ENCODE assay signal across 26 cellular contexts in the genomic region with DNA sequence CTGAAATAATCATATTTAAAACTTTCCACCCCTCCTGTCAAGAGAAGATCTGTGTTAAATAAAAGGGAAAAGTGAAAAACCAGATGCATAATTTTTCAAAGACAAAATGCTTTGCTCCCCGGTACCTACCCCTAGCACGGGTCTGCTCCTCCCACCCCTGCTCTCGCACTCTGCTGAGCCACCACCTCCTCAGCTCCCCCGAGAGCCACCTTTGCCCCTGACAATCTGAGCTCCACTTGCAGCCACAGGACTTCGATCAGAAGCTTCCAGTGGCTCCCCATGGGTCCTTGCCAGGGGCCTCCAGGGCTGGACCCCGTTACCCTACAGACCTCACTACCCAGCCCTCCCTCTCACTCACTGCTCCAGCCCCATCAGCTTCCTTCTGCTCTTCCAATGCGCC.
A peak's percentile ranks its signal among the peaks of the same experiment; 100 is the strongest.
DNase-seq lines count a peak whose midpoint lies in the region; ATAC-seq and TF ChIP-seq lines count a peak whose summit lies in the region.
"Had no signal": no experiment of that assay in that cellular context is flagged by ENCODE, and none has a peak within 500 bp of the region (broad histone marks: within the 10 kb centered on the region; RNA-seq: fewer than 3 reads in every experiment).

No MANE protein-coding gene starts in this region.

- H3K4me1 Mint-ChIP-seq in H9 (peaks cover 4% of the 10 kb centered on the region in 2 experiments; a peak in 2 of 4 replicates), T-helper 17 cell (peaks cover 30% of the 10 kb centered on the region), endodermal cell (no peaks in the 10 kb centered on the region)
- peaks cover 41% of the 10 kb centered on the region for H3K4me1 Mint-ChIP-seq in stimulated activated effector memory CD8-positive, alpha-beta T cell treated with anti-CD3 and anti-CD28 coated beads, Interleukin-12 subunit alpha, Interleukin-12 subunit beta, amount 100 ng/mL, for 72 hours

- H3K27ac Mint-ChIP-seq in H9 (no peak overlapping the region), T-helper 17 cell (peak overlapping the region; percentile 84), endodermal cell (no peak overlapping the region)
- H3K27ac Mint-ChIP-seq in stimulated activated effector memory CD8-positive, alpha-beta T cell treated with anti-CD3 and anti-CD28 coated beads, Interleukin-12 subunit alpha, Interleukin-12 subunit beta, amount 100 ng/mL, for 72 hours = peak overlapping the region; percentile 77

- H3K36me3 Mint-ChIP-seq in H9 (ENCODE audit: insufficient read depth in 1 of 3, low read depth in 3 of 3) (peaks cover 0 to 14% (median 10%) of the 10 kb centered on the region in 3 experiments; a peak in 6 of 7 replicates), T-helper 17 cell (ENCODE audit: low read depth) (peaks cover 34% of the 10 kb centered on the region), endodermal cell (ENCODE audit: low read depth) (peaks cover 85% of the 10 kb centered on the region)
- H3K36me3 Mint-ChIP-seq in stimulated activated effector memory CD8-positive, alpha-beta T cell treated with anti-CD3 and anti-CD28 coated beads, Interleukin-12 subunit alpha, Interleukin-12 subunit beta, amount 100 ng/mL, for 72 hours = peaks cover 99% of the 10 kb centered on the region

- TF ChIP-seq CTCF in H9 (conservative IDR thresholded peaks at IDR 0.05) (no peak), dorsolateral prefrontal cortex (IDR thresholded peaks at IDR 0.05 in 54 of 56, conservative IDR thresholded peaks at IDR 0.05 in 2 of 56; ENCODE audit: low read depth in 1 of 56, partially characterized antibody in 56 of 56) (no peak), endodermal cell (conservative IDR thresholded peaks at IDR 0.05) (no peak), SK-N-SH (IDR thresholded peaks at IDR 0.05) (no peak)

- H3K27me3 ChIP-seq in H9 (ENCODE audit: insufficient read depth, low read length) (no peaks in the 10 kb centered on the region), dorsolateral prefrontal cortex (no peaks in the 10 kb centered on the region), endodermal cell (ENCODE audit: control insufficient read depth, insufficient read depth, low read length, poor library complexity, severe bottlenecking) (no peaks in the 10 kb centered on the region), SK-N-SH (ENCODE audit: insufficient read depth) (no peaks in the 10 kb centered on the region)
- H3K27me3 ChIP-seq: breast epithelium, right atrium auricular region, stomach, transverse colon had no signal

- peak; percentile 12 for DNase-seq in H9
- DNase-seq in T-helper 17 cell = no peak
- DNase-seq in dorsolateral prefrontal cortex = no peak
- no peak for DNase-seq in stimulated activated effector memory CD8-positive, alpha-beta T cell treated with anti-CD3 and anti-CD28 coated beads, Interleukin-12 subunit alpha, Interleukin-12 subunit beta, amount 100 ng/mL, for 72 hours (ENCODE audit: low spot score in 2 of 2)
- no peak for DNase-seq in endodermal cell
- no peak for DNase-seq in OCI-M2 (lab: John Stamatoyannopoulos, UW; ENCODE audit: unreplicated experiment)
- DNase-seq in SK-N-SH = no peak
- DNase-seq: activated CD4-positive, alpha-beta T cell treated with anti-CD3 and anti-CD28 coated beads for 4 hours; activated naive CD4-positive, alpha-beta T cell treated with anti-CD3 and anti-CD28 coated beads, Interleukin-2, amount 50 U/mL, for 16 hours; DMS79; effector CD8-positive, alpha-beta T cell; KG1; left ventricle myocardium inferior; NCI-H1105 treated with DMSO at 0.1 percent for 48 hours; NCI-H2029; NCI-H524 treated with DMSO at 0.1 percent for 48 hours; NK-92 treated with Interleukin-12 subunit alpha and Interleukin-12 subunit beta, amount 100 ng/mL, for 24 hours; Right ventricle myocardium superior; stimulated activated CD4-positive, alpha-beta T cell treated with anti-CD3 and anti-CD28 coated beads, Interleukin-2, amount 100 ng/mL, for 24 hours; T1000; transverse colon; WERI-Rb-1 had no signal

- H3K79me2 ChIP-seq in H9 (ENCODE audit: insufficient read depth, low read length) (no peaks in the 10 kb centered on the region), SK-N-SH (ENCODE audit: insufficient read depth) (no peaks in the 10 kb centered on the region)

- no peak overlapping the region for H3K14ac ChIP-seq in H9 (ENCODE audit: insufficient read depth, low read length)

- H3K4ac ChIP-seq in H9 (ENCODE audit: low read depth, low read length) = no peak overlapping the region

- no peak overlapping the region for H2BK12ac ChIP-seq in H9 (ENCODE audit: insufficient read length, low read depth, low read length)

- no peak for TF ChIP-seq RAD21 in SK-N-SH (IDR thresholded peaks at IDR 0.05; ENCODE audit: low read length)

- no peak overlapping the region for H3T11ph ChIP-seq in H9 (ENCODE audit: low read length)

- WGBS in H9 (ENCODE audit: extremely low coverage, insufficient read length, low lambda C conversion rate) = no CpG with 5 or more reads among the region's 7 CpGs
- 95 to 97% methylated on average over 6 to 7 of the region's 7 CpGs for WGBS in endodermal cell (ENCODE audit: insufficient coverage in 1 of 2, insufficient read length in 1 of 2), 2 experiments
- 78% methylated on average over 7 of the region's 7 CpGs for WGBS in SK-N-SH (ENCODE audit: low lambda C conversion rate)

- no peak overlapping the region for H2BK20ac ChIP-seq in H9 (ENCODE audit: low read depth, low read length, poor library complexity, severe bottlenecking)

- no peaks in the 10 kb centered on the region for H3K4me1 ChIP-seq in H9 (ENCODE audit: insufficient read depth, low read length)
- no peaks in the 10 kb centered on the region for H3K4me1 ChIP-seq in endodermal cell (ENCODE audit: control insufficient read depth, insufficient read depth, low read length)
- no peaks in the 10 kb centered on the region for H3K4me1 ChIP-seq in SK-N-SH (ENCODE audit: control insufficient read depth in 1 of 2, insufficient read depth in 2 of 2, low read depth in 1 of 2, low read length in 1 of 2)
- H3K4me1 ChIP-seq: breast epithelium, right atrium auricular region, transverse colon had no signal

- no peaks in the 10 kb centered on the region for H3K23me2 ChIP-seq in H9 (ENCODE audit: insufficient read length, low read depth, low read length, poor library complexity, severe bottlenecking)

- H3K9ac ChIP-seq in H9 (ENCODE audit: extremely low read depth, insufficient read length, low read length) = no peak overlapping the region
- H3K9ac ChIP-seq in endodermal cell (ENCODE audit: extremely low read depth, low read length, poor library complexity, severe bottlenecking) = no peak overlapping the region
- no peak overlapping the region for H3K9ac ChIP-seq in SK-N-SH

- no peak overlapping the region for H4K91ac ChIP-seq in H9 (ENCODE audit: insufficient read length, low read depth, low read length)

- no peak overlapping the region for H2AK5ac ChIP-seq in H9 (ENCODE audit: insufficient read length, low read length)

- H2AFZ ChIP-seq in H9 (ENCODE audit: low read length) (no peak overlapping the region), SK-N-SH (ENCODE audit: low read depth) (no peak overlapping the region)

- H3K56ac ChIP-seq in H9 (ENCODE audit: insufficient read length, low read depth, low read length) = no peak overlapping the region

- peaks cover 4 to 7% of the 10 kb centered on the region in 2 experiments; a peak in 3 of 5 replicates for H3K9me3 Mint-ChIP-seq in H9
- H3K9me3 Mint-ChIP-seq in stimulated activated effector memory CD8-positive, alpha-beta T cell treated with anti-CD3 and anti-CD28 coated beads, Interleukin-12 subunit alpha, Interleukin-12 subunit beta, amount 100 ng/mL, for 72 hours = no peaks in the 10 kb centered on the region
- H3K9me3 Mint-ChIP-seq in endodermal cell = peaks cover 8% of the 10 kb centered on the region

- H4K20me1 ChIP-seq in H9 (ENCODE audit: control insufficient read depth, insufficient read depth, insufficient read length) (peaks cover 2% of the 10 kb centered on the region), SK-N-SH (ENCODE audit: insufficient read depth) (no peaks in the 10 kb centered on the region)

- H3K9me2 ChIP-seq in SK-N-SH = no peaks in the 10 kb centered on the region

- no peaks in the 10 kb centered on the region for H3F3A ChIP-seq in SK-N-SH (replicated peaks; ENCODE audit: insufficient read depth)

- CTCF ChIA-PET in SK-N-SH (lab: Yijun Ruan, JAX) = interaction anchor here (0.6 to 8.6 kb wide), 10 partner anchors 13 to 252 kb away, joined by 3 to 245 read pairs (median 41); a partner anchor contains a TSS

- TF ChIP-seq EP300 in SK-N-SH (IDR thresholded peaks at IDR 0.05; ENCODE audit: borderline replicate concordance in 1 of 2, low read depth in 1 of 2, low read length in 1 of 2) = no peak

- ATAC-seq in T-helper 17 cell = no peak
- no peak for ATAC-seq in stimulated activated effector memory CD8-positive, alpha-beta T cell treated with anti-CD3 and anti-CD28 coated beads, Interleukin-12 subunit alpha, Interleukin-12 subunit beta, amount 100 ng/mL, for 72 hours

- H4K8ac ChIP-seq in H9 (replicated peaks; ENCODE audit: insufficient read length, low read depth, low read length) = no peak overlapping the region

- no peak overlapping the region for H3K23ac ChIP-seq in H9 (ENCODE audit: insufficient read length, low read depth, low read length)

- H3K4me3 Mint-ChIP-seq in H9 (no peak overlapping the region), T-helper 17 cell (no peak overlapping the region), endodermal cell (no peak overlapping the region)
- H3K4me3 Mint-ChIP-seq in stimulated activated effector memory CD8-positive, alpha-beta T cell treated with anti-CD3 and anti-CD28 coated beads, Interleukin-12 subunit alpha, Interleukin-12 subunit beta, amount 100 ng/mL, for 72 hours = no peak overlapping the region
- H3K4me3 Mint-ChIP-seq: CD14-positive monocyte had no signal

- POLR2A ChIA-PET in SK-N-SH (lab: Yijun Ruan, JAX) = no interaction called here

- no peaks in the 10 kb centered on the region for H3K79me1 ChIP-seq in H9 (ENCODE audit: insufficient read depth, low read depth, low read length, poor library complexity, severe bottlenecking)

- H3K4me2 ChIP-seq in H9 (ENCODE audit: insufficient read depth, insufficient read length, low read length) = no peak overlapping the region
- no peak overlapping the region for H3K4me2 ChIP-seq in SK-N-SH

- no peak overlapping the region for H2BK120ac ChIP-seq in H9 (ENCODE audit: low read depth, low read length, poor library complexity, severe bottlenecking)

- no peak overlapping the region for H2BK5ac ChIP-seq in H9 (ENCODE audit: insufficient read length, low read length)

- H3K18ac ChIP-seq in H9 (ENCODE audit: insufficient read length, low read depth, low read length) = no peak overlapping the region

- no peak overlapping the region for H4K5ac ChIP-seq in H9 (ENCODE audit: insufficient read length, low read depth, low read length)

- no peak overlapping the region for H3K27ac ChIP-seq in H9 (ENCODE audit: insufficient read length, low read depth, low read length)
- H3K27ac ChIP-seq in dorsolateral prefrontal cortex = peak overlapping the region; percentile 55 to 100 (median 96)
- no peak overlapping the region for H3K27ac ChIP-seq in endodermal cell (ENCODE audit: low read depth, low read length)
- H3K27ac ChIP-seq in SK-N-SH (ENCODE audit: low read depth in 2 of 2, low read length in 1 of 2) = no peak overlapping the region
- H3K27ac ChIP-seq: breast epithelium, left ventricle myocardium inferior, right atrium auricular region, stomach, transverse colon, WERI-Rb-1 had no signal

- no peaks in the 10 kb centered on the region for H3K9me3 ChIP-seq in H9 (ENCODE audit: control insufficient read depth, low read depth, low read length)
- H3K9me3 ChIP-seq in T-helper 17 cell (ENCODE audit: control insufficient read depth, low read length, poor library complexity, severe bottlenecking) = no peaks in the 10 kb centered on the region
- peaks cover 10% of the 10 kb centered on the region for H3K9me3 ChIP-seq in endodermal cell (ENCODE audit: control insufficient read depth, low read length)
- H3K9me3 ChIP-seq in SK-N-SH = no peaks in the 10 kb centered on the region
- H3K9me3 ChIP-seq: stomach, transverse colon had no signal

- intact Hi-C loops in dorsolateral prefrontal cortex (cut with DNase I) = loop anchor here (1.0 to 10.0 kb wide), 5 partner anchors 71 to 399 kb away; no protein-coding TSS in a partner anchor

- no peaks in the 10 kb centered on the region; the same call in 1 of the 2 replicates for H3K27me3 Mint-ChIP-seq in H9 (ENCODE audit: low read depth)
- H3K27me3 Mint-ChIP-seq in T-helper 17 cell = no peaks in the 10 kb centered on the region
- no peaks in the 10 kb centered on the region for H3K27me3 Mint-ChIP-seq in endodermal cell (ENCODE audit: insufficient read depth)

- H3K36me3 ChIP-seq in endodermal cell (ENCODE audit: control insufficient read depth, insufficient read depth, low read length) (peaks cover 80% of the 10 kb centered on the region), SK-N-SH (replicated peaks in 1 of 2; ENCODE audit: control insufficient read depth in 1 of 2, insufficient read depth in 2 of 2, low read length in 1 of 2) (no peaks in the 10 kb centered on the region)
- H3K36me3 ChIP-seq: transverse colon had no signal

- no peak overlapping the region for H2BK15ac ChIP-seq in H9 (ENCODE audit: low read depth, low read length)

- H3K4me3 ChIP-seq in dorsolateral prefrontal cortex (peak overlapping the region in 58 of 59 donors; percentile 12 to 73 (median 52)), endodermal cell (ENCODE audit: low read length) (no peak overlapping the region), SK-N-SH (ENCODE audit: low read depth in 2 of 2, low read length in 1 of 2) (no peak overlapping the region)
- H3K4me3 ChIP-seq: breast epithelium, left ventricle myocardium inferior, right atrium auricular region, stomach, transverse colon had no signal

Comparison
In these comparisons a context has a peak if more than half of its experiments do, and no peak if none do; other contexts are left out.
1. H3K27ac ChIP-seq: peak in dorsolateral prefrontal cortex (59 of 59); none in H9 (single experiment), endodermal cell (single experiment) and SK-N-SH (0 of 2).
2. H3K27ac Mint-ChIP-seq: peak in T-helper 17 cell (single experiment) and stimulated activated effector memory CD8-positive, alpha-beta T cell treated with anti-CD3 and anti-CD28 coated beads, Interleukin-12 subunit alpha, Interleukin-12 subunit beta, amount 100 ng/mL, for 72 hours (single experiment); none in H9 (0 of 3) and endodermal cell (single experiment).
3. H3K4me3 ChIP-seq: peak in dorsolateral prefrontal cortex (58 of 59); none in endodermal cell (single experiment) and SK-N-SH (0 of 2).